In genomic region chr5:180810210-180811011, GRCh38 we compare ENCODE assay signal across 1 cellular context.
TF ChIP-seq lines count a peak whose summit lies in the region.

No MANE protein-coding gene starts in this region.

TF ChIP-seq in HepG2, 621 proteins besides CTCF, POLR2A, EP300 and RAD21 (continued from another document):
- TF ChIP-seq, protein P1, sequence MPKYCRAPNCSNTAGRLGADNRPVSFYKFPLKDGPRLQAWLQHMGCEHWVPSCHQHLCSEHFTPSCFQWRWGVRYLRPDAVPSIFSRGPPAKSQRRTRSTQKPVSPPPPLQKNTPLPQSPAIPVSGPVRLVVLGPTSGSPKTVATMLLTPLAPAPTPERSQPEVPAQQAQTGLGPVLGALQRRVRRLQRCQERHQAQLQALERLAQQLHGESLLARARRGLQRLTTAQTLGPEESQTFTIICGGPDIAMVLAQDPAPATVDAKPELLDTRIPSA (CRISPR knock-in tag; IDR thresholded peaks at IDR 0.05; ENCODE audit: borderline replicate concordance) = peak; percentile 95
- TF ChIP-seq ZSCAN20 (CRISPR knock-in tag; IDR thresholded peaks at IDR 0.05; ENCODE audit: borderline replicate concordance) = peak; percentile 66; the same call in 1 of the 2 replicates
- no peak for TF ChIP-seq ATF7 (IDR thresholded peaks at IDR 0.05)
- TF ChIP-seq ATF7 (CRISPR knock-in tag; IDR thresholded peaks at IDR 0.05) = no peak; the same call in 1 of the 2 replicates
- TF ChIP-seq ZC3H4 (CRISPR knock-in tag; IDR thresholded peaks at IDR 0.05; ENCODE audit: borderline replicate concordance) = peak; percentile 75; the same call in 1 of the 2 replicates
- TF ChIP-seq ZZZ3 (CRISPR knock-in tag; IDR thresholded peaks at IDR 0.05; ENCODE audit: borderline replicate concordance) = peak; percentile 65
- no peak for TF ChIP-seq IRX3 (CRISPR knock-in tag; IDR thresholded peaks at IDR 0.05; ENCODE audit: borderline replicate concordance, low read depth)
- TF ChIP-seq HMG20A (CRISPR knock-in tag; IDR thresholded peaks at IDR 0.05; ENCODE audit: borderline replicate concordance) = 0 out of 2 replicates have a peak, but pooled peaks have one; percentile 6
- no peak for TF ChIP-seq ZNF367 (CRISPR knock-in tag; IDR thresholded peaks at IDR 0.05; ENCODE audit: borderline replicate concordance)
- TF ChIP-seq SMARCE1 (IDR thresholded peaks at IDR 0.05; ENCODE audit: borderline replicate concordance) = no peak
- TF ChIP-seq ATRX (CRISPR knock-in tag; IDR thresholded peaks at IDR 0.05; ENCODE audit: borderline replicate concordance) = no peak
- no peak; the same call in 1 of the 2 replicates for TF ChIP-seq RFX1 (IDR thresholded peaks at IDR 0.05)
- no peak for TF ChIP-seq ZFP36 (IDR thresholded peaks at IDR 0.05; ENCODE audit: borderline replicate concordance, low read depth, low read length, partially characterized antibody)
- 0 out of 2 replicates have a peak, but pooled peaks have one; percentile 34 for TF ChIP-seq RCOR2 (CRISPR knock-in tag; IDR thresholded peaks at IDR 0.05)
